ENCODE assay signal across 8 cellular contexts in genomic region chr2:26299488-26300092, GRCh38. TPM values are rescaled to one million over a fixed set of nuclear protein-coding genes. Genes with fewer than 3 reads are reported as not detected.
DNase-seq lines count a peak whose midpoint lies in the region; ATAC-seq lines count a peak whose summit lies in the region.

No MANE protein-coding gene starts in this region.

- H3K9me3 ChIP-seq in subcutaneous abdominal adipose tissue (ENCODE audit: control insufficient read depth in 5 of 5, low read length in 5 of 5) = no peaks in the 10 kb centered on the region

- no peaks in the 10 kb centered on the region for H3K27me3 ChIP-seq in subcutaneous abdominal adipose tissue (ENCODE audit: control insufficient read depth in 5 of 5, insufficient read depth in 4 of 5, low read length in 5 of 5)

- H3K36me3 ChIP-seq in subcutaneous abdominal adipose tissue (ENCODE audit: control insufficient read depth in 5 of 5, insufficient read depth in 5 of 5, low read length in 5 of 5) = no peaks in the 10 kb centered on the region

- peak; percentile 81 for ATAC-seq in left colon

- H3K4me3 ChIP-seq in subcutaneous abdominal adipose tissue (ENCODE audit: low read depth in 1 of 5, low read length in 5 of 5) = peak overlapping the region; percentile 68 to 96 (median 84)

- peak overlapping the region; percentile 90 for H3K27ac ChIP-seq in subcutaneous abdominal adipose tissue (ENCODE audit: low read depth, low read length)

- peak overlapping the region; percentile 64 to 94 (median 82) for H3K9ac ChIP-seq in subcutaneous abdominal adipose tissue (ENCODE audit: low read length in 5 of 5)

- peaks cover 3 to 27% (median 22%) of the 10 kb centered on the region in 5 donors for H3K4me1 ChIP-seq in subcutaneous abdominal adipose tissue (ENCODE audit: control insufficient read depth in 5 of 5, insufficient read depth in 5 of 5, low read length in 5 of 5)

- intact Hi-C loops in left colon (cut with DNase I, micrococcal nuclease) = no loop called here

- DNase-seq in NCI-H2196 (lab: John Stamatoyannopoulos, UW; ENCODE audit: unreplicated experiment) (peak; percentile 21), NCI-H2196 treated with DMSO at 0.1 percent for 48 hours (lab: John Stamatoyannopoulos, UW; ENCODE audit: unreplicated experiment) (no peak), NAMALWA (ENCODE audit: low spot score) (peak; percentile 37), left colon (peak in 1 of 2 donors; percentile 38), HPDE6-E6E7 (ENCODE audit: extremely low spot score) (no peak), HK-2 (ENCODE audit: unreplicated experiment) (no peak)
- DNase-seq in central memory CD4-positive, alpha-beta T cell = peak; percentile 46

RNA-seq across cellular contexts. Expression of gene SELENOI, which starts 46.4 kb away (rescaled TPM):
- 10 to 100 TPM; 31.7 to 44.5 TPM for total RNA-seq in left colon

RNA-seq across cellular contexts. Expression of gene ADGRF3, which starts 47.0 kb away (rescaled TPM):
- under 1 TPM; 0.34 to 0.49 TPM for total RNA-seq in left colon

RNA-seq across cellular contexts. Expression of gene HADHB, which starts 54.9 kb away (rescaled TPM):
- total RNA-seq in left colon = 100 to 1,000 TPM; 166 to 180 TPM

RNA-seq across cellular contexts. Expression of gene HADHA, which starts 55.2 kb away (rescaled TPM):
- 100 to 1,000 TPM; 239 to 294 TPM for total RNA-seq in left colon

Comparison
In these comparisons a context has a peak if more than half of its experiments do, and no peak if none do; other contexts are left out.
1. DNase-seq: peak in NCI-H2196 (single experiment), NAMALWA (single experiment) and central memory CD4-positive, alpha-beta T cell (single experiment); none in NCI-H2196 treated with DMSO at 0.1 percent for 48 hours (single experiment), HPDE6-E6E7 (single experiment) and HK-2 (single experiment).